9 cellular contexts compared by ENCODE assay signal in genomic region chr4:169070895-169071218, GRCh38.
DNase-seq lines count a peak whose midpoint lies in the region; ATAC-seq, FAIRE-seq and TF ChIP-seq lines count a peak whose summit lies in the region.
"Had no signal": no experiment of that assay in that cellular context is flagged by ENCODE, and none has a peak within 500 bp of the region (broad histone marks: within the 10 kb centered on the region; RNA-seq: fewer than 3 reads in every experiment).

No MANE protein-coding gene starts in this region.

- H3K4me1 ChIP-seq in right atrium auricular region = peaks cover 0 to 12% of the 10 kb centered on the region in 2 donors
- no peaks in the 10 kb centered on the region for H3K4me1 ChIP-seq in upper lobe of right lung
- peaks cover 3% of the 10 kb centered on the region for H3K4me1 ChIP-seq in ovary (ENCODE audit: insufficient read depth)

- TF ChIP-seq EP300 in ovary (IDR thresholded peaks at IDR 0.05) = no peak

- H3K27ac ChIP-seq in right atrium auricular region (peak overlapping the region in 1 of 2 donors; percentile 51), RWPE1 (peak overlapping the region; percentile 84), upper lobe of right lung (no peak overlapping the region), ovary (peak overlapping the region in 1 of 2 donors; percentile 45)
- H3K27ac ChIP-seq: BLaER1 had no signal

- POLR2A ChIA-PET in RWPE1 (lab: Yijun Ruan, JAX; ENCODE audit: low non-redundant PET) = no interaction called here

- TF ChIP-seq POLR2A in ovary (IDR thresholded peaks at IDR 0.05) = no peak

- TF ChIP-seq CTCF in right atrium auricular region (IDR thresholded peaks at IDR 0.05) = no peak
- no peak for TF ChIP-seq CTCF in RWPE1 (conservative IDR thresholded peaks at IDR 0.05; ENCODE audit: low read depth)
- TF ChIP-seq CTCF in upper lobe of right lung (IDR thresholded peaks at IDR 0.05) = no peak
- no peak for TF ChIP-seq CTCF in ovary (IDR thresholded peaks at IDR 0.05)

- intact Hi-C loops in Right ventricle myocardium superior (cut with DNase I) = no loop called here
- intact Hi-C loops in upper lobe of right lung (cut with DNase I) = no loop called here
- intact Hi-C loops in ovary (cut with DNase I) = no loop called here

- no peaks in the 10 kb centered on the region for H3K9me3 ChIP-seq in right atrium auricular region
- H3K9me3 ChIP-seq in upper lobe of right lung = no peaks in the 10 kb centered on the region
- no peaks in the 10 kb centered on the region for H3K9me3 ChIP-seq in ovary
- H3K9me3 ChIP-seq: BLaER1 had no signal

- WGBS in ovary, 3 donors = 81 to 94% (median 91%) methylated on average over 5 of the region's 5 CpGs

- FAIRE-seq in islet of Langerhans (lab: Jason Lieb, UNC) = peak; percentile 56

- ATAC-seq in Right ventricle myocardium superior (ENCODE audit: poor library complexity) (peak; percentile 35), upper lobe of right lung (peak; percentile 60)

- no peaks in the 10 kb centered on the region for H3K27me3 ChIP-seq in right atrium auricular region
- no peaks in the 10 kb centered on the region for H3K27me3 ChIP-seq in upper lobe of right lung
- no peaks in the 10 kb centered on the region for H3K27me3 ChIP-seq in ovary
- H3K27me3 ChIP-seq: BLaER1 had no signal

- DNase-seq in Right ventricle myocardium superior (no peak), right atrium auricular region (ENCODE audit: low spot score) (no peak), RWPE1 (ENCODE audit: low spot score) (peak; percentile 73), upper lobe of right lung (no peak), ovary (no peak), OCI-M2 (lab: John Stamatoyannopoulos, UW; ENCODE audit: unreplicated experiment) (no peak), T-helper 9 cell (no peak)

- CTCF ChIA-PET in RWPE1 (lab: Yijun Ruan, JAX) = interaction anchor here (1.0 kb wide), 1 partner anchor 45 kb away, joined by 3 read pairs; no protein-coding TSS in a partner anchor

- no peaks in the 10 kb centered on the region for H3K36me3 ChIP-seq in right atrium auricular region
- H3K36me3 ChIP-seq in upper lobe of right lung = no peaks in the 10 kb centered on the region
- no peaks in the 10 kb centered on the region for H3K36me3 ChIP-seq in ovary
- H3K36me3 ChIP-seq: BLaER1 had no signal

- H3K4me3 ChIP-seq in right atrium auricular region (no peak overlapping the region), upper lobe of right lung (no peak overlapping the region), ovary (no peak overlapping the region)
- H3K4me3 ChIP-seq: BLaER1 had no signal
